2 cellular contexts compared by ENCODE assay signal in the genomic region with DNA sequence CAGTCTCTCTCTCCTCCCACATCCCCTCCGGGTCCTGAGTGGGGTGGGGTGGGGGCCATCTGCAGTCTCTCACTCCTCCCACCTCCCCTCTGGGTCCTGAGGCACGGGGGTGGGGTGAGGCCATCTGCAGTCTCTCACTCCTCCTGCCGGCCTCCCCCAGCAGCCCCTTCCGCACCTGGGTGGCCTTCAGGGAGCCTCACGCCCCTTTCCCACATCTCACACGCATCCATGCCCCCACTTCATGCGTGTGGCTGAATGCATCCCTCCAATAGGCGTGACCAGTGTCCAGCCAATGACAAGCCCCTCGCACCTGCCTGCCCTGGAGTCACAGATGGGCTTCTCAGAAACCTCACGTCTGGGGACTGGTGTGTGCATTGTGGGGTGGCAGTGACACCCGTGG.
A peak's percentile ranks its signal among the peaks of the same experiment; 100 is the strongest.
TF ChIP-seq lines count a peak whose summit lies in the region.

No MANE protein-coding gene starts in this region.

TF ChIP-seq in HEK293, 187 proteins besides CTCF, POLR2A, EP300 and RAD21:
- TF ChIP-seq ZNF623 (tag by site-specific recombination; IDR thresholded peaks at IDR 0.05) (0 out of 2 replicates have a peak, but pooled peaks have one; percentile 39), EGR2 (tag by site-specific recombination; IDR thresholded peaks at IDR 0.05; ENCODE audit: low read depth) (0 out of 2 replicates have a peak, but pooled peaks have one; percentile 11), ZFHX2 (tag by site-specific recombination; conservative IDR thresholded peaks at IDR 0.05) (peak; percentile 24; the same call in 1 of the 2 replicates), ZNF157 (tag by site-specific recombination; IDR thresholded peaks at IDR 0.05) (no peak)

TF ChIP-seq in H1, 55 proteins besides CTCF, POLR2A, EP300 and RAD21:
- TF ChIP-seq KDM1A (IDR thresholded peaks at IDR 0.05; ENCODE audit: borderline replicate concordance, low read length) (no peak), NANOG (IDR thresholded peaks at IDR 0.05; ENCODE audit: insufficient read depth, low read depth, low read length, poor library complexity, severe bottlenecking) (no peak), KDM5A (IDR thresholded peaks at IDR 0.05; ENCODE audit: low read length) (no peak), GTF2F1 (IDR thresholded peaks at IDR 0.05; ENCODE audit: borderline replicate concordance, low read depth, low read length) (no peak), ZNF274 (IDR thresholded peaks at IDR 0.05; ENCODE audit: borderline replicate concordance, extremely low read depth, low read length) (no peak), TAF1 (IDR thresholded peaks at IDR 0.05; ENCODE audit: low read depth, low read length) (no peak), SAP30 (IDR thresholded peaks at IDR 0.05; ENCODE audit: insufficient read depth, insufficient replicate concordance, low read length) (no peak), POU5F1 (IDR thresholded peaks at IDR 0.05; ENCODE audit: low read depth, low read length) (no peak), JUN (IDR thresholded peaks at IDR 0.05; ENCODE audit: low read depth, low read length) (no peak), BRCA1 (IDR thresholded peaks at IDR 0.05; ENCODE audit: low read depth, low read length) (no peak), RFX5 (IDR thresholded peaks at IDR 0.05; ENCODE audit: borderline replicate concordance, low read depth, low read length) (no peak), SIN3A (conservative IDR thresholded peaks at IDR 0.05 in 1 of 2, IDR thresholded peaks at IDR 0.05 in 1 of 2; ENCODE audit: low read depth in 1 of 2, low read length in 2 of 2) (no peak), KDM4A (IDR thresholded peaks at IDR 0.05; ENCODE audit: low read depth, low read length, severe bottlenecking) (no peak), SUZ12 (IDR thresholded peaks at IDR 0.05; ENCODE audit: low read length) (no peak)
- TF ChIP-seq, protein P1, sequence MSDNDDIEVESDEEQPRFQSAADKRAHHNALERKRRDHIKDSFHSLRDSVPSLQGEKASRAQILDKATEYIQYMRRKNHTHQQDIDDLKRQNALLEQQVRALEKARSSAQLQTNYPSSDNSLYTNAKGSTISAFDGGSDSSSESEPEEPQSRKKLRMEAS (IDR thresholded peaks at IDR 0.05) = no peak
